17 cellular contexts compared by ENCODE assay signal in genomic region chr3:185926445-185926844, GRCh38. TPM values are rescaled to one million over a fixed set of nuclear protein-coding genes. Genes with fewer than 3 reads are reported as not detected.
A peak's percentile ranks its signal among the peaks of the same experiment; 100 is the strongest.
DNase-seq lines count a peak whose midpoint lies in the region; ATAC-seq and TF ChIP-seq lines count a peak whose summit lies in the region.
"Had no signal": no experiment of that assay in that cellular context is flagged by ENCODE, and none has a peak within 500 bp of the region (broad histone marks: within the 10 kb centered on the region; RNA-seq: fewer than 3 reads in every experiment).

No MANE protein-coding gene starts in this region.

- H3K4me3 ChIP-seq in psoas muscle: peak overlapping the region; percentile 99
- H3K4me3 ChIP-seq: K562, lung had no signal

- H3K27me3 Mint-ChIP-seq in activated CD4-positive, alpha-beta T cell treated with anti-CD3 and anti-CD28 coated beads for 36 hours: no peaks in the 10 kb centered on the region
- H3K27me3 Mint-ChIP-seq in activated CD4-positive, alpha-beta T cell treated with anti-CD3 and anti-CD28 coated beads, Interleukin-2, amount 10 ng/mL, durations not matched to agents 7 days and 5 days: no peaks in the 10 kb centered on the region
- no peaks in the 10 kb centered on the region for H3K27me3 Mint-ChIP-seq in WTC11 (ENCODE audit: low read depth)

- no peak for DNase-seq in activated CD4-positive, alpha-beta T cell treated with anti-CD3 and anti-CD28 coated beads for 36 hours
- no peak for DNase-seq in activated CD4-positive, alpha-beta T cell treated with anti-CD3 and anti-CD28 coated beads, Interleukin-2, amount 10 ng/mL, durations not matched to agents 7 days and 5 days
- no peak for DNase-seq in WTC11 (ENCODE audit: low spot score)
- DNase-seq in epithelial cell of prostate (ENCODE audit: low read depth, low spot score): no peak
- DNase-seq in psoas muscle: no peak
- no peak for DNase-seq in iPS-NIHi7 (ENCODE audit: extremely low spot score)
- no peak for DNase-seq in foreskin melanocyte
- DNase-seq: caudate nucleus, DMS 273 treated with DMSO at 0.1 percent for 48 hours, foreskin fibroblast, NCI-H2029 treated with DMSO at 0.1 percent for 48 hours, retina had no signal

- POLR2A ChIA-PET in activated CD4-positive, alpha-beta T cell treated with anti-CD3 and anti-CD28 coated beads for 36 hours (lab: Charles Lee): interaction anchor here (1.6 to 4.7 kb wide), 3 partner anchors 9 to 12 kb away, joined by 4 to 36 read pairs (median 10); partner anchors contain the start of gene TRA2B
- POLR2A ChIA-PET in activated CD4-positive, alpha-beta T cell treated with anti-CD3 and anti-CD28 coated beads, Interleukin-2, amount 10 ng/mL, durations not matched to agents 7 days and 5 days (lab: Charles Lee): no interaction called here
- POLR2A ChIA-PET in WTC11 (lab: Charles Lee): interaction anchor here (2.2 to 2.3 kb wide), 2 partner anchors 11 to 17 kb away, joined by 6 to 12 read pairs; partner anchors contain the start of gene TRA2B

- TF ChIP-seq CTCF in WTC11 (IDR thresholded peaks at IDR 0.05): no peak
- TF ChIP-seq CTCF in psoas muscle (IDR thresholded peaks at IDR 0.05): no peak

- WGBS in psoas muscle, 3 donors: 36 to 53% (median 43%) methylated on average over 9 of the region's 9 CpGs

- no peaks in the 10 kb centered on the region for H3K9me3 ChIP-seq in psoas muscle

- peak overlapping the region; percentile 74 for H3K27ac Mint-ChIP-seq in activated CD4-positive, alpha-beta T cell treated with anti-CD3 and anti-CD28 coated beads for 36 hours
- H3K27ac Mint-ChIP-seq in activated CD4-positive, alpha-beta T cell treated with anti-CD3 and anti-CD28 coated beads, Interleukin-2, amount 10 ng/mL, durations not matched to agents 7 days and 5 days: no peak overlapping the region
- peak overlapping the region; percentile 78 for H3K27ac Mint-ChIP-seq in WTC11

- CTCF ChIA-PET in activated CD4-positive, alpha-beta T cell treated with anti-CD3 and anti-CD28 coated beads for 36 hours (lab: Charles Lee): interaction anchor here (1.4 to 3.5 kb wide), 3 partner anchors 17 to 691 kb away, joined by 4 to 39 read pairs (median 6); no protein-coding TSS in a partner anchor
- CTCF ChIA-PET in activated CD4-positive, alpha-beta T cell treated with anti-CD3 and anti-CD28 coated beads, Interleukin-2, amount 10 ng/mL, durations not matched to agents 7 days and 5 days (lab: Charles Lee): interaction anchor here (1.2 to 3.4 kb wide), 4 partner anchors 14 to 691 kb away, joined by 3 to 17 read pairs (median 5); no protein-coding TSS in a partner anchor
- CTCF ChIA-PET in WTC11 (lab: Charles Lee): interaction anchor here (0.8 to 2.4 kb wide), 2 partner anchors 17 to 266 kb away, joined by 5 to 18 read pairs; no protein-coding TSS in a partner anchor

- peaks cover 24 to 62% of the 10 kb centered on the region in 2 donors for H3K36me3 ChIP-seq in psoas muscle (ENCODE audit: insufficient read depth in 1 of 2, low read depth in 1 of 2)

- no peaks in the 10 kb centered on the region for H3K27me3 ChIP-seq in psoas muscle (ENCODE audit: insufficient read depth in 3 of 3, low read length in 2 of 3)

- intact Hi-C loops in activated CD4-positive, alpha-beta T cell treated with anti-CD3 and anti-CD28 coated beads for 36 hours (cut with DNase I, micrococcal nuclease): loop anchor here in 1 of 2 experiments (5.0 kb wide), 1 partner anchor 99 kb away; the partner anchor contains the start of gene IGF2BP2
- intact Hi-C loops in psoas muscle (cut with DNase I): loop anchor here in 1 of 2 donors (10.0 kb wide), 1 partner anchor 878 kb away; the partner anchor contains the start of gene RFC4

- peaks cover 78% of the 10 kb centered on the region for H3K4me1 ChIP-seq in psoas muscle

- no peaks in the 10 kb centered on the region for H3K9me3 Mint-ChIP-seq in activated CD4-positive, alpha-beta T cell treated with anti-CD3 and anti-CD28 coated beads for 36 hours (ENCODE audit: low read depth)
- no peaks in the 10 kb centered on the region for H3K9me3 Mint-ChIP-seq in activated CD4-positive, alpha-beta T cell treated with anti-CD3 and anti-CD28 coated beads, Interleukin-2, amount 10 ng/mL, durations not matched to agents 7 days and 5 days
- H3K9me3 Mint-ChIP-seq in WTC11: no peaks in the 10 kb centered on the region
- H3K9me3 Mint-ChIP-seq: T-helper 1 cell treated with Interleukin-12 subunit alpha and Interleukin-12 subunit beta and Interleukin-4 antibody, amounts not matched to agents 30 μg/mL and 1 μg/mL, for 36 hours had no signal

- H3K27ac ChIP-seq in epithelial cell of prostate (peak overlapping the region; percentile 91), psoas muscle (peak overlapping the region; percentile 4)

- H3K36me3 Mint-ChIP-seq in activated CD4-positive, alpha-beta T cell treated with anti-CD3 and anti-CD28 coated beads for 36 hours (ENCODE audit: low read depth): peaks cover 97% of the 10 kb centered on the region
- peaks cover 95% of the 10 kb centered on the region for H3K36me3 Mint-ChIP-seq in activated CD4-positive, alpha-beta T cell treated with anti-CD3 and anti-CD28 coated beads, Interleukin-2, amount 10 ng/mL, durations not matched to agents 7 days and 5 days (ENCODE audit: low read depth)
- peaks cover 88% of the 10 kb centered on the region for H3K36me3 Mint-ChIP-seq in WTC11

- peak overlapping the region; percentile 34 for H3K4me3 Mint-ChIP-seq in activated CD4-positive, alpha-beta T cell treated with anti-CD3 and anti-CD28 coated beads for 36 hours
- no peak overlapping the region for H3K4me3 Mint-ChIP-seq in activated CD4-positive, alpha-beta T cell treated with anti-CD3 and anti-CD28 coated beads, Interleukin-2, amount 10 ng/mL, durations not matched to agents 7 days and 5 days
- peak overlapping the region; percentile 14 for H3K4me3 Mint-ChIP-seq in WTC11

- no peak for ATAC-seq in activated CD4-positive, alpha-beta T cell treated with anti-CD3 and anti-CD28 coated beads for 36 hours
- ATAC-seq in WTC11: no peak
- ATAC-seq in psoas muscle: no peak
- no peak for ATAC-seq in HG03196 (IDR thresholded peaks at IDR 0.05; ENCODE audit: unreplicated experiment)
- ATAC-seq: HCT116, K562 had no signal

- peaks cover 81% of the 10 kb centered on the region for H3K4me1 Mint-ChIP-seq in activated CD4-positive, alpha-beta T cell treated with anti-CD3 and anti-CD28 coated beads for 36 hours
- H3K4me1 Mint-ChIP-seq in activated CD4-positive, alpha-beta T cell treated with anti-CD3 and anti-CD28 coated beads, Interleukin-2, amount 10 ng/mL, durations not matched to agents 7 days and 5 days: peaks cover 78% of the 10 kb centered on the region
- peaks cover 63% of the 10 kb centered on the region for H3K4me1 Mint-ChIP-seq in WTC11

TF ChIP-seq in WTC11, 78 proteins besides CTCF, POLR2A, EP300 and RAD21 (continues in another document):
- TF ChIP-seq KAT7 (CRISPR knock-in tag; IDR thresholded peaks at IDR 0.05; ENCODE audit: borderline replicate concordance) (no peak), ZNF512 (CRISPR knock-in tag; IDR thresholded peaks at IDR 0.05; ENCODE audit: borderline replicate concordance) (no peak), HMGA2 (CRISPR knock-in tag; IDR thresholded peaks at IDR 0.05) (no peak)
- TF ChIP-seq, protein P1, sequence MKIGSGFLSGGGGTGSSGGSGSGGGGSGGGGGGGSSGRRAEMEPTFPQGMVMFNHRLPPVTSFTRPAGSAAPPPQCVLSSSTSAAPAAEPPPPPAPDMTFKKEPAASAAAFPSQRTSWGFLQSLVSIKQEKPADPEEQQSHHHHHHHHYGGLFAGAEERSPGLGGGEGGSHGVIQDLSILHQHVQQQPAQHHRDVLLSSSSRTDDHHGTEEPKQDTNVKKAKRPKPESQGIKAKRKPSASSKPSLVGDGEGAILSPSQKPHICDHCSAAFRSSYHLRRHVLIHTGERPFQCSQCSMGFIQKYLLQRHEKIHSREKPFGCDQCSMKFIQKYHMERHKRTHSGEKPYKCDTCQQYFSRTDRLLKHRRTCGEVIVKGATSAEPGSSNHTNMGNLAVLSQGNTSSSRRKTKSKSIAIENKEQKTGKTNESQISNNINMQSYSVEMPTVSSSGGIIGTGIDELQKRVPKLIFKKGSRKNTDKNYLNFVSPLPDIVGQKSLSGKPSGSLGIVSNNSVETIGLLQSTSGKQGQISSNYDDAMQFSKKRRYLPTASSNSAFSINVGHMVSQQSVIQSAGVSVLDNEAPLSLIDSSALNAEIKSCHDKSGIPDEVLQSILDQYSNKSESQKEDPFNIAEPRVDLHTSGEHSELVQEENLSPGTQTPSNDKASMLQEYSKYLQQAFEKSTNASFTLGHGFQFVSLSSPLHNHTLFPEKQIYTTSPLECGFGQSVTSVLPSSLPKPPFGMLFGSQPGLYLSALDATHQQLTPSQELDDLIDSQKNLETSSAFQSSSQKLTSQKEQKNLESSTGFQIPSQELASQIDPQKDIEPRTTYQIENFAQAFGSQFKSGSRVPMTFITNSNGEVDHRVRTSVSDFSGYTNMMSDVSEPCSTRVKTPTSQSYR (CRISPR knock-in tag; IDR thresholded peaks at IDR 0.05): no peak
- TF ChIP-seq, protein P2, sequence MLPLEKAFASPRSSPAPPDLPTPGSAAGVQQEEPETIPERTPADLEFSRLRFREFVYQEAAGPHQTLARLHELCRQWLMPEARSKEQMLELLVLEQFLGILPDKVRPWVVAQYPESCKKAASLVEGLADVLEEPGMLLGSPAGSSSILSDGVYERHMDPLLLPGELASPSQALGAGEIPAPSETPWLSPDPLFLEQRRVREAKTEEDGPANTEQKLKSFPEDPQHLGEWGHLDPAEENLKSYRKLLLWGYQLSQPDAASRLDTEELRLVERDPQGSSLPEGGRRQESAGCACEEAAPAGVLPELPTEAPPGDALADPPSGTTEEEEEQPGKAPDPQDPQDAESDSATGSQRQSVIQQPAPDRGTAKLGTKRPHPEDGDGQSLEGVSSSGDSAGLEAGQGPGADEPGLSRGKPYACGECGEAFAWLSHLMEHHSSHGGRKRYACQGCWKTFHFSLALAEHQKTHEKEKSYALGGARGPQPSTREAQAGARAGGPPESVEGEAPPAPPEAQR (CRISPR knock-in tag; IDR thresholded peaks at IDR 0.05): no peak

RNA-seq across cellular contexts. Expression of gene TRA2B, which starts 11.4 kb away (rescaled TPM):
- total RNA-seq in activated CD4-positive, alpha-beta T cell treated with anti-CD3 and anti-CD28 coated beads for 36 hours: 100 to 1,000 TPM; 228 to 344 TPM
- total RNA-seq in activated CD4-positive, alpha-beta T cell treated with anti-CD3 and anti-CD28 coated beads, Interleukin-2, amount 10 ng/mL, durations not matched to agents 7 days and 5 days: 100 to 1,000 TPM; 224 to 284 TPM
- total RNA-seq in WTC11 (2021): 214 to 240 TPM (median 236 TPM) in 3 replicates
- total RNA-seq in psoas muscle: 10 to 100 TPM; 38.7 to 99.5 (median 68.8) TPM
- polyA plus RNA-seq in psoas muscle: 10 to 100 TPM; 60.5 to 86.6 (median 86.5) TPM
